Comparison of ENCODE assay signal across 20 cellular contexts in genomic region chr2:3664925-3665324, GRCh38. TPM values are rescaled to one million over a fixed set of nuclear protein-coding genes. Genes with fewer than 3 reads are reported as not detected.
DNase-seq lines count a peak whose midpoint lies in the region; ATAC-seq, FAIRE-seq and TF ChIP-seq lines count a peak whose summit lies in the region.
"Had no signal": no experiment of that assay in that cellular context is flagged by ENCODE, and none has a peak within 500 bp of the region (broad histone marks: within the 10 kb centered on the region; RNA-seq: fewer than 3 reads in every experiment).

No MANE protein-coding gene starts in this region.

- H2BK5ac ChIP-seq in mesendoderm (ENCODE audit: low read length), result no peak overlapping the region

- H3K4me2 ChIP-seq in HepG2 (ENCODE audit: low read depth, low read length) (no peak overlapping the region), mesendoderm (ENCODE audit: low read length) (no peak overlapping the region)
- H3K4me2 ChIP-seq: BLaER1 treated with 17β-estradiol and CSF1 and Interleukin-3, amounts not matched to agents 10 nM and 100 nM; GM23338 had no signal

- H4K20me1 ChIP-seq in HepG2 (ENCODE audit: insufficient read depth, low read length), result no peaks in the 10 kb centered on the region
- H4K20me1 ChIP-seq: BLaER1 treated with 17β-estradiol and CSF1 and Interleukin-3, amounts not matched to agents 10 nM and 100 nM had no signal

- DNase-seq in HepG2 (ENCODE audit: low spot score) (peak; percentile 37), right lobe of liver (no peak), adrenal gland (peak; percentile 34 to 77 (median 70)), mesenteric fat pad (ENCODE audit: low spot score) (peak; percentile 55), left lung (no peak), mesendoderm (no peak)
- DNase-seq in central memory CD4-positive, alpha-beta T cell, result no peak
- DNase-seq: CD8-positive, alpha-beta memory T cell; DMS79 treated with DMSO at 0.1 percent for 48 hours; KG1; NCI-H1105 treated with DMSO at 0.1 percent for 48 hours; NCI-H1694; NCI-H345; NCI-H526 had no signal

- no peak overlapping the region for H2BK15ac ChIP-seq in mesendoderm (replicated peaks; ENCODE audit: low read depth)

- H3K27ac ChIP-seq in HepG2 (ENCODE audit: extremely low read length, insufficient read depth, low read length), result no peak overlapping the region
- H3K27ac ChIP-seq in right lobe of liver, result no peak overlapping the region
- H3K27ac ChIP-seq in adrenal gland, result no peak overlapping the region
- no peak overlapping the region for H3K27ac ChIP-seq in left lung
- H3K27ac ChIP-seq in mesendoderm (ENCODE audit: low read depth, low read length), result no peak overlapping the region
- H3K27ac ChIP-seq: BLaER1 treated with 17β-estradiol and CSF1 and Interleukin-3, amounts not matched to agents 10 nM and 100 nM; SK-N-MC had no signal

- CTCF ChIA-PET in HepG2 (lab: Yijun Ruan, JAX; ENCODE audit: low intra/inter-chr PET ratio, low total read pairs), result no interaction called here

- no peak for FAIRE-seq in HepG2 (lab: Jason Lieb, UNC)
- FAIRE-seq: D721Med had no signal

- TF ChIP-seq CTCF in HepG2 (CRISPR knock-in tag; IDR thresholded peaks at IDR 0.05) (no peak), right lobe of liver (IDR thresholded peaks at IDR 0.05) (no peak), adrenal gland (IDR thresholded peaks at IDR 0.05) (no peak), left lung (IDR thresholded peaks at IDR 0.05) (no peak)

- H3K4me1 ChIP-seq in HepG2 (ENCODE audit: insufficient read depth, low read length) (peaks cover 32% of the 10 kb centered on the region), right lobe of liver (no peaks in the 10 kb centered on the region), adrenal gland (replicated peaks in 1 of 2) (peaks cover 0 to 3% of the 10 kb centered on the region in 2 donors), left lung (no peaks in the 10 kb centered on the region), mesendoderm (ENCODE audit: control insufficient read depth, low read depth, low read length) (no peaks in the 10 kb centered on the region)

- no peak overlapping the region for H4K5ac ChIP-seq in mesendoderm (ENCODE audit: low read length)

- H2AK5ac ChIP-seq in mesendoderm (ENCODE audit: low read length), result no peak overlapping the region

- 34% methylated on average over 8 of the region's 8 CpGs for WGBS in HepG2 (ENCODE audit: low lambda C conversion rate)
- 77% methylated on average over 8 of the region's 8 CpGs for WGBS in right lobe of liver (ENCODE audit: insufficient coverage, low coverage, low lambda C conversion rate, missing lambda C conversion rate)
- WGBS in adrenal gland, 4 donors, result 43 to 48% (median 46%) methylated on average over 8 of the region's 8 CpGs
- WGBS in mesendoderm (ENCODE audit: extremely low coverage, insufficient coverage, low lambda C conversion rate), result no CpG with 5 or more reads among the region's 8 CpGs

- H3K27me3 ChIP-seq in HepG2 (ENCODE audit: control insufficient read depth in 1 of 2, insufficient read depth in 2 of 2, low read length in 2 of 2) (peaks cover 0 to 12% of the 10 kb centered on the region in 2 experiments; a peak in 2 of 5 replicates), right lobe of liver (no peaks in the 10 kb centered on the region), adrenal gland (no peaks in the 10 kb centered on the region), left lung (no peaks in the 10 kb centered on the region), mesendoderm (ENCODE audit: insufficient read depth, low read length, poor library complexity) (no peaks in the 10 kb centered on the region)
- H3K27me3 ChIP-seq: BLaER1 treated with 17β-estradiol and CSF1 and Interleukin-3, amounts not matched to agents 10 nM and 100 nM had no signal

- TF ChIP-seq RAD21 in HepG2 (CRISPR knock-in tag; IDR thresholded peaks at IDR 0.05), result no peak

- intact Hi-C loops in HepG2 (cut with micrococcal nuclease; ENCODE audit: unreplicated experiment), result no loop called here
- intact Hi-C loops in right lobe of liver (cut with DNase I), result no loop called here
- intact Hi-C loops in adrenal gland (cut with DNase I), result no loop called here
- intact Hi-C loops in left lung (cut with DNase I), result no loop called here

- in situ Hi-C loops in HepG2 (cut with HindIII; ENCODE audit: extremely low pct_ligation_motif_present, low pct_unique_long_range_greater_than_20kb), result no loop called here

- ATAC-seq in HepG2 (no peak), right lobe of liver (no peak), left lung (no peak)
- ATAC-seq: GM23338, Panc1, Right ventricle myocardium inferior had no signal

- H3K56ac ChIP-seq in mesendoderm (ENCODE audit: low read length), result no peak overlapping the region

- no peaks in the 10 kb centered on the region for H3K9me3 ChIP-seq in HepG2 (ENCODE audit: low read length)
- no peaks in the 10 kb centered on the region for H3K9me3 ChIP-seq in right lobe of liver
- no peaks in the 10 kb centered on the region for H3K9me3 ChIP-seq in adrenal gland (replicated peaks in 1 of 3)
- no peaks in the 10 kb centered on the region for H3K9me3 ChIP-seq in left lung

- TF ChIP-seq POLR2A in HepG2 (IDR thresholded peaks at IDR 0.05; ENCODE audit: insufficient read depth in 1 of 2, low read depth in 2 of 2, low read length in 2 of 2) (no peak), right lobe of liver (IDR thresholded peaks at IDR 0.05) (no peak), adrenal gland (IDR thresholded peaks at IDR 0.05) (no peak)

- no peak overlapping the region for H3K18ac ChIP-seq in mesendoderm (ENCODE audit: low read length)

- POLR2A ChIA-PET in HepG2 (lab: Yijun Ruan, JAX), result interaction anchor here (0.9 to 1.8 kb wide), 3 partner anchors 9 to 107 kb away, joined by 3 to 8 read pairs (median 4); partner anchors contain the start of gene RNASEH1

- H3K4me3 ChIP-seq in HepG2 (replicated peaks in 1 of 3; ENCODE audit: insufficient read depth in 1 of 3, low read depth in 2 of 3, low read length in 3 of 3) (no peak overlapping the region), right lobe of liver (no peak overlapping the region), adrenal gland (no peak overlapping the region), left lung (no peak overlapping the region), mesendoderm (ENCODE audit: low read length) (no peak overlapping the region)
- H3K4me3 ChIP-seq: BLaER1 treated with 17β-estradiol and CSF1 and Interleukin-3, amounts not matched to agents 10 nM and 100 nM; GM23338; SK-N-MC had no signal

- TF ChIP-seq EP300 in HepG2 (IDR thresholded peaks at IDR 0.05; ENCODE audit: low read depth in 2 of 2, low read length in 2 of 2) (no peak), HepG2 (CRISPR knock-in tag; IDR thresholded peaks at IDR 0.05; ENCODE audit: borderline replicate concordance) (no peak)

- H3K9ac ChIP-seq in HepG2 (ENCODE audit: insufficient read depth, low read depth, low read length), result no peak overlapping the region
- H3K9ac ChIP-seq in mesendoderm (ENCODE audit: low read length), result no peak overlapping the region
- H3K9ac ChIP-seq: BLaER1 treated with 17β-estradiol and CSF1 and Interleukin-3, amounts not matched to agents 10 nM and 100 nM had no signal

- no peaks in the 10 kb centered on the region for H3K79me1 ChIP-seq in mesendoderm (ENCODE audit: low read length)

- no peak overlapping the region for H2AFZ ChIP-seq in HepG2 (ENCODE audit: low read length)
- H2AFZ ChIP-seq: GM23338 had no signal

- H3K79me2 ChIP-seq in HepG2 (ENCODE audit: insufficient read depth, low read length) (no peaks in the 10 kb centered on the region), mesendoderm (ENCODE audit: control insufficient read depth, insufficient read depth, low read length) (no peaks in the 10 kb centered on the region)

- H4K8ac ChIP-seq in mesendoderm (ENCODE audit: low read depth, low read length), result no peak overlapping the region

- H2BK120ac ChIP-seq in mesendoderm (ENCODE audit: low read depth, low read length), result no peak overlapping the region

- H3K4ac ChIP-seq in mesendoderm (ENCODE audit: low read depth, low read length), result no peak overlapping the region

- H3K23ac ChIP-seq in mesendoderm (ENCODE audit: low read length), result no peak overlapping the region

- no TSS peak for BruUV-seq in HepG2 (replicated peaks; lab: Mats Ljungman, UMichigan)

- no peaks in the 10 kb centered on the region for H3K36me3 ChIP-seq in HepG2 (replicated peaks in 1 of 2; ENCODE audit: control insufficient read depth in 1 of 2, insufficient read depth in 2 of 2, low read length in 2 of 2)
- H3K36me3 ChIP-seq in right lobe of liver, result no peaks in the 10 kb centered on the region
- no peaks in the 10 kb centered on the region for H3K36me3 ChIP-seq in adrenal gland (replicated peaks in 1 of 2)
- H3K36me3 ChIP-seq in left lung, result no peaks in the 10 kb centered on the region
- no peaks in the 10 kb centered on the region for H3K36me3 ChIP-seq in mesendoderm (ENCODE audit: control insufficient read depth, insufficient read depth, low read length)
- H3K36me3 ChIP-seq: BLaER1 treated with 17β-estradiol and CSF1 and Interleukin-3, amounts not matched to agents 10 nM and 100 nM had no signal

RNA-seq across cellular contexts. Expression of gene ALLC, which starts 6.9 kb away (rescaled TPM):
- 0.11 TPM in 1 of 2 replicates, not detected in the other for total RNA-seq in HepG2 (2016; rRNA removed; fragmentation: Illumina TruSeq; extraction: Trizol)
- total RNA-seq in HepG2 (2016; cell fraction: cytosol; rRNA removed; fragmentation: Illumina TruSeq; extraction: Trizol; ENCODE audit: low read depth), result 0.20 TPM in 1 of 2 replicates, not detected in the other
- 0.19 TPM in 1 of 2 replicates, not detected in the other for total RNA-seq in HepG2 (2016; cell fraction: insoluble cytoplasmic fraction; rRNA removed; fragmentation: Illumina TruSeq; extraction: Trizol)
- total RNA-seq in HepG2 (2016; cell fraction: membrane; rRNA removed; fragmentation: Illumina TruSeq; extraction: Trizol), result 0.14 TPM in 1 of 2 replicates, not detected in the other
- 0.25 and 0.43 TPM in 2 replicates for total RNA-seq in HepG2 (2016; cell fraction: nucleus; rRNA removed; fragmentation: Illumina TruSeq; extraction: Trizol)
- 0.04 and 0.08 TPM in 2 replicates for polyA plus RNA-seq in HepG2 (2011; rRNA removed)
- polyA plus RNA-seq in HepG2 (2011; cell fraction: cytosol; rRNA removed), result 0.03 TPM in 1 of 2 replicates, not detected in the other
- polyA plus RNA-seq in HepG2 (2011; cell fraction: nucleus; rRNA removed), result 0.07 and 0.16 TPM in 2 replicates
- not detected in 2 replicates for polyA plus RNA-seq in HepG2 (2012)
- polyA plus RNA-seq in HepG2 (2016; cell fraction: cytosol; fragmentation: Illumina TruSeq; extraction: Trizol; ENCODE audit: low read depth), result not detected in 2 replicates
- polyA plus RNA-seq in HepG2 (2016; cell fraction: insoluble cytoplasmic fraction; fragmentation: Illumina TruSeq; extraction: Trizol; ENCODE audit: low read depth), result 0.25 TPM in 1 of 2 replicates, not detected in the other
- polyA plus RNA-seq in HepG2 (2016; cell fraction: membrane; fragmentation: Illumina TruSeq; extraction: Trizol; ENCODE audit: low read depth), result 0.08 TPM in 1 of 2 replicates, not detected in the other
- 0.92 and 1.3 TPM in 2 replicates for polyA plus RNA-seq in HepG2 (2016; cell fraction: nucleus; fragmentation: Illumina TruSeq; extraction: Trizol; ENCODE audit: insufficient read depth, low read depth)
- polyA minus RNA-seq in HepG2 (2011; rRNA and poly(A)+ RNA removed; ENCODE audit: low replicate concordance), result not detected in 2 replicates
- not detected in 2 replicates for polyA minus RNA-seq in HepG2 (2011; cell fraction: cytosol; rRNA and poly(A)+ RNA removed)
- 0.39 TPM in 1 of 2 replicates, not detected in the other for polyA minus RNA-seq in HepG2 (2011; cell fraction: nucleus; rRNA and poly(A)+ RNA removed)
- total RNA-seq in right lobe of liver, result under 1 TPM in 5 of 6 experiments, not detected in 1; 0.18 to 0.63 (median 0.31) TPM
- 1 to 10 TPM in 1 of 8 donors, under 1 TPM in 2, not detected in 5; 0.47 to 1.0 (median 0.57) TPM for total RNA-seq in adrenal gland
- 1 to 10 TPM in 2 of 3 donors, under 1 TPM in 1; 0.07 to 7.9 (median 2.8) TPM for polyA plus RNA-seq in adrenal gland
- total RNA-seq in mesenteric fat pad, result not detected
- total RNA-seq in left lung, result not detected
- not detected for polyA plus RNA-seq in mesendoderm (2013, experiment 1 of 2)
- not detected for polyA plus RNA-seq in mesendoderm (2013, experiment 2 of 2)
- total RNA-seq: CD8-positive, alpha-beta memory T cell; GM23338; Right ventricle myocardium inferior had no signal
- polyA plus RNA-seq: CD8-positive, alpha-beta memory T cell; GM23338 had no signal

RNA-seq across cellular contexts. Expression of gene DCDC2C, which starts 38.5 kb away (rescaled TPM):
- total RNA-seq in HepG2 (2016; rRNA removed; fragmentation: Illumina TruSeq; extraction: Trizol) (not detected in 2 replicates), right lobe of liver (not detected), adrenal gland (under 1 TPM in 2 of 8 donors, not detected in 6; 0.30 to 0.39 TPM), mesenteric fat pad (not detected), left lung (not detected)
- total RNA-seq in HepG2 (2016; cell fraction: cytosol; rRNA removed; fragmentation: Illumina TruSeq; extraction: Trizol; ENCODE audit: low read depth), result not detected in 2 replicates
- not detected in 2 replicates for total RNA-seq in HepG2 (2016; cell fraction: insoluble cytoplasmic fraction; rRNA removed; fragmentation: Illumina TruSeq; extraction: Trizol)
- total RNA-seq in HepG2 (2016; cell fraction: membrane; rRNA removed; fragmentation: Illumina TruSeq; extraction: Trizol), result not detected in 2 replicates
- not detected in 2 replicates for total RNA-seq in HepG2 (2016; cell fraction: nucleus; rRNA removed; fragmentation: Illumina TruSeq; extraction: Trizol)
- polyA plus RNA-seq in HepG2 (2011; rRNA removed) (not detected in 2 replicates), adrenal gland (1 to 10 TPM in 1 of 3 donors, under 1 TPM in 2; 0.18 to 2.0 (median 0.71) TPM)
- polyA plus RNA-seq in HepG2 (2011; cell fraction: cytosol; rRNA removed), result not detected in 2 replicates
- not detected in 2 replicates for polyA plus RNA-seq in HepG2 (2011; cell fraction: nucleus; rRNA removed)
- polyA plus RNA-seq in HepG2 (2012), result not detected in 2 replicates
- polyA plus RNA-seq in HepG2 (2016; cell fraction: cytosol; fragmentation: Illumina TruSeq; extraction: Trizol; ENCODE audit: low read depth), result not detected in 2 replicates
- polyA plus RNA-seq in HepG2 (2016; cell fraction: insoluble cytoplasmic fraction; fragmentation: Illumina TruSeq; extraction: Trizol; ENCODE audit: low read depth), result not detected in 2 replicates
- polyA plus RNA-seq in HepG2 (2016; cell fraction: membrane; fragmentation: Illumina TruSeq; extraction: Trizol; ENCODE audit: low read depth), result not detected in 2 replicates
- not detected in 2 replicates for polyA plus RNA-seq in HepG2 (2016; cell fraction: nucleus; fragmentation: Illumina TruSeq; extraction: Trizol; ENCODE audit: insufficient read depth, low read depth)
- not detected in 2 replicates for polyA minus RNA-seq in HepG2 (2011; rRNA and poly(A)+ RNA removed; ENCODE audit: low replicate concordance)
- not detected in 2 replicates for polyA minus RNA-seq in HepG2 (2011; cell fraction: cytosol; rRNA and poly(A)+ RNA removed)
- not detected in 2 replicates for polyA minus RNA-seq in HepG2 (2011; cell fraction: nucleus; rRNA and poly(A)+ RNA removed)
- 0.10 TPM for polyA plus RNA-seq in mesendoderm (2013, experiment 1 of 2)
- not detected for polyA plus RNA-seq in mesendoderm (2013, experiment 2 of 2)
- total RNA-seq: CD8-positive, alpha-beta memory T cell; GM23338; Right ventricle myocardium inferior had no signal
- polyA plus RNA-seq: CD8-positive, alpha-beta memory T cell had no signal

Comparison
In these comparisons a context has a peak if more than half of its experiments do, and no peak if none do; other contexts are left out.
1. DNase-seq: peak in HepG2 (single experiment), adrenal gland (7 of 7) and mesenteric fat pad (single experiment); none in right lobe of liver (0 of 3), left lung (0 of 2), central memory CD4-positive, alpha-beta T cell (single experiment) and mesendoderm (single experiment).